In genomic region chr12:48157016-48157888, GRCh38 we compare ENCODE assay signal across 8 cellular contexts. TPM values are rescaled to one million over a fixed set of nuclear protein-coding genes. Genes with fewer than 3 reads are reported as not detected.
A peak's percentile ranks its signal among the peaks of the same experiment; 100 is the strongest.
DNase-seq lines count a peak whose midpoint lies in the region; ATAC-seq and TF ChIP-seq lines count a peak whose summit lies in the region.

Gene ASB8, minus strand, starts transcription at chr12:48157515. Its CDS starts 4,019 bp downstream, at chr12:48153496.

- no TSS peak for BruUV-seq in Caco-2 (replicated peaks; lab: Mats Ljungman, UMichigan)

- peaks cover 6% of the 10 kb centered on the region for H3K4me1 ChIP-seq in Caco-2
- H3K4me1 ChIP-seq in effector memory CD4-positive, alpha-beta T cell (ENCODE audit: control insufficient read depth, insufficient read depth, low read length, poor library complexity, severe bottlenecking): peaks cover 13% of the 10 kb centered on the region

- peak within 1 kb of the TSS; percentile 94 for H3K27ac Mint-ChIP-seq in Caco-2 (ENCODE audit: unreplicated experiment)

- H3K4me1 Mint-ChIP-seq in Caco-2 (ENCODE audit: low read depth, unreplicated experiment): no peaks in the 10 kb centered on the region

- TF ChIP-seq CTCF in Caco-2 (IDR thresholded peaks at IDR 0.05; ENCODE audit: insufficient read depth in 1 of 2, low read depth in 1 of 2, low read length in 1 of 2, severe bottlenecking in 1 of 2, unreplicated experiment in 1 of 2): peak; percentile 30 to 62

- peak within 1 kb of the TSS; percentile 73 for H3K27ac ChIP-seq in effector memory CD4-positive, alpha-beta T cell (ENCODE audit: insufficient read depth, low read length, poor library complexity, severe bottlenecking)

- intact Hi-C loops in Caco-2 (cut with micrococcal nuclease; ENCODE audit: unreplicated experiment): loop anchor here (1.0 to 2.0 kb wide), 3 partner anchors 26 to 51 kb away; partner anchors contain the start of genes CCDC184, PFKM and SENP1

- DNase-seq in Caco-2: peak; percentile 99
- peak; percentile 98 for DNase-seq in HT1080 (ENCODE audit: low read depth)
- peak; percentile 96 to 99 for DNase-seq in NOMO-1 (lab: John Stamatoyannopoulos, UW; ENCODE audit: unreplicated experiment in 2 of 2)
- DNase-seq in effector memory CD4-positive, alpha-beta T cell: peak; percentile 98 to 99 (median 98)
- DNase-seq in lung microvascular endothelial cell (ENCODE audit: low read depth in 2 of 2): peak; percentile 99
- DNase-seq in stimulated activated CD4-positive, alpha-beta T cell treated with anti-CD3 and anti-CD28 coated beads, TNF-alpha, amount 100 ng/mL, for 48 hours (ENCODE audit: low read depth in 3 of 3): peak; percentile 96 to 99 (median 97)

- H3K9me3 Mint-ChIP-seq in Caco-2 (ENCODE audit: unreplicated experiment): no peaks in the 10 kb centered on the region

- peak; percentile 88 for ATAC-seq in GM21360 (IDR thresholded peaks at IDR 0.05; ENCODE audit: unreplicated experiment)

- H3K27me3 Mint-ChIP-seq in Caco-2 (ENCODE audit: insufficient read depth, unreplicated experiment): no peaks in the 10 kb centered on the region

- H3K36me3 Mint-ChIP-seq in Caco-2 (ENCODE audit: insufficient read depth, unreplicated experiment): peaks cover 24% of the 10 kb centered on the region

- H3K4me3 Mint-ChIP-seq in Caco-2 (ENCODE audit: unreplicated experiment): peak within 1 kb of the TSS; percentile 97

- POLR2A ChIA-PET in Caco-2 (lab: Charles Lee): interaction anchor here (0.6 to 2.2 kb wide), 9 partner anchors 28 to 288 kb away, joined by 3 to 17 read pairs (median 3); partner anchors contain the start of genes PFKM and SENP1
- POLR2A ChIA-PET in activated CD8-positive, alpha-beta memory T cell treated with anti-CD3 and anti-CD28 coated beads for 36 hours (lab: Charles Lee): interaction anchor here (0.5 to 2.0 kb wide), 10 partner anchors 26 to 710 kb away, joined by 3 to 8 read pairs (median 3); partner anchors contain the start of genes CCDC184 and SENP1

- CTCF ChIA-PET in Caco-2 (lab: Charles Lee): interaction anchor here (0.5 to 1.8 kb wide), 18 partner anchors 9 to 272 kb away, joined by 3 to 13 read pairs (median 4); partner anchors contain the start of genes CCDC184, PFKM, SENP1 and TMEM106C
- CTCF ChIA-PET in activated CD8-positive, alpha-beta memory T cell treated with anti-CD3 and anti-CD28 coated beads for 36 hours (lab: Charles Lee): interaction anchor here (0.7 to 1.4 kb wide), 4 partner anchors 26 to 47 kb away, joined by 3 to 7 read pairs (median 4); partner anchors contain the start of gene CCDC184

- H3K27me3 ChIP-seq in Caco-2 (replicated peaks; ENCODE audit: control insufficient read depth, insufficient read depth, low read length): no peaks in the 10 kb centered on the region
- no peaks in the 10 kb centered on the region for H3K27me3 ChIP-seq in effector memory CD4-positive, alpha-beta T cell (replicated peaks; ENCODE audit: control insufficient read depth, insufficient read depth, low read length, poor library complexity, severe bottlenecking)

- H3K9me3 ChIP-seq in Caco-2: no peaks in the 10 kb centered on the region
- no peaks in the 10 kb centered on the region for H3K9me3 ChIP-seq in effector memory CD4-positive, alpha-beta T cell (ENCODE audit: control insufficient read depth, low read length)

- no peaks in the 10 kb centered on the region for H3K36me3 ChIP-seq in Caco-2 (ENCODE audit: control insufficient read depth, insufficient read depth, low read length)
- peaks cover 11% of the 10 kb centered on the region for H3K36me3 ChIP-seq in effector memory CD4-positive, alpha-beta T cell (ENCODE audit: control insufficient read depth, insufficient read depth, low read length)

- H3K4me3 ChIP-seq in Caco-2 (ENCODE audit: low read depth, low read length): peak within 1 kb of the TSS; percentile 75
- peak within 1 kb of the TSS; percentile 46 for H3K4me3 ChIP-seq in effector memory CD4-positive, alpha-beta T cell (ENCODE audit: insufficient read depth, low read depth, low read length, poor library complexity, severe bottlenecking)

RNA-seq across cellular contexts. Expression of gene ASB8, which starts in this region (rescaled TPM):
- total RNA-seq in Caco-2 (2022) (27.8 and 30.6 TPM in 2 replicates), lung microvascular endothelial cell (11.1 and 16.7 TPM in 2 replicates)
- total RNA-seq in HT1080 (2014; rRNA removed; shearing (Covaris generic)): 34.8 and 46.3 TPM in 2 replicates
- polyA plus RNA-seq in HT1080 (2015; cell fraction: cytosol; rRNA removed): 25.9 and 33.2 TPM in 2 replicates
- 22.1 and 25.2 TPM in 2 replicates for polyA plus RNA-seq in HT1080 (2015; cell fraction: nucleus; rRNA removed)
- 10 to 100 TPM; 29.4 to 33.0 TPM for total RNA-seq in activated CD8-positive, alpha-beta memory T cell treated with anti-CD3 and anti-CD28 coated beads for 36 hours

Comparison
In these comparisons a context has a peak if more than half of its experiments do, and no peak if none do; other contexts are left out.
1. Peak in every context shown above with its lines: DNase-seq, ATAC-seq, H3K4me3 ChIP-seq and H3K27ac ChIP-seq.